Comparison of ENCODE assay signal across 1 cellular context in the genomic region with DNA sequence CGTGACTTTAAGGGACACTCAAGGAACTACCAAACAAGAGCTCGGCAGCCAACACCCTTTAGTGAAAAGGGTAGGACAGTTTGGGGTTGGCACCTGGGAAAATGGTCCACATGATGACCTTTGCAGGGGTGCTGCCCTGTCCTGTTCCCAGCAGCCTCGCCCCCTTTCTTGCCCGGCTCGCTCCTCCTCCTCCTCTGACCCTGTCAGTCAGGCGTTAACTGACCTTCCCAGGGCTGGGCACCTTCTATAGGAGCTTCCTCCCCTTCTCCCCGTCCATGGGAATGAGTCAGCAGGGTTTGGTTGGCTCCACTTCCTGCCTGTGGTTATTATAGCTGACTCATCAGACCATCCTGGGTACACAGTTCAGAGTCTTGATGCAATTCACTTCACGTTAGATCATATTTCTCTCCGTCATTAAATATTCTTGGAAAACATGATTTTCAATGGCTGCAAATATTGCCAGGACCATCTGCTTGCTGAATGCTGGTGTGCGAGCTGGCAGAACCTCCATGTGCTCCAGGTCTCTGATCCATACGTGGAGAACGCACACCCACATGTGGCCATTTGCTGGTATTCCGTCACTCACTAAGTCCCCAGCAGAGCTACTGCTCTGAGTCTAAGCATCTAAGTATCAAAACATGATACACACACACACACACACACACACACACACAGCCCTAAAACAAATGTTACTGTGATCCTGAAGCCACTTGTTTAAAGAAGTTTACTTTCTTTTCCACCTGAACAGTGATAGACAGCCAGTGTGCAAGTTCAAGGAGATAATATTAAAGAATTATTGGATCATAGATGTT.
TF ChIP-seq lines count a peak whose summit lies in the region.

No MANE protein-coding gene starts in this region.

TF ChIP-seq in K562, 482 proteins besides CTCF, POLR2A, EP300 and RAD21 (continued from another document and continues in another):
- TF ChIP-seq, protein P1, sequence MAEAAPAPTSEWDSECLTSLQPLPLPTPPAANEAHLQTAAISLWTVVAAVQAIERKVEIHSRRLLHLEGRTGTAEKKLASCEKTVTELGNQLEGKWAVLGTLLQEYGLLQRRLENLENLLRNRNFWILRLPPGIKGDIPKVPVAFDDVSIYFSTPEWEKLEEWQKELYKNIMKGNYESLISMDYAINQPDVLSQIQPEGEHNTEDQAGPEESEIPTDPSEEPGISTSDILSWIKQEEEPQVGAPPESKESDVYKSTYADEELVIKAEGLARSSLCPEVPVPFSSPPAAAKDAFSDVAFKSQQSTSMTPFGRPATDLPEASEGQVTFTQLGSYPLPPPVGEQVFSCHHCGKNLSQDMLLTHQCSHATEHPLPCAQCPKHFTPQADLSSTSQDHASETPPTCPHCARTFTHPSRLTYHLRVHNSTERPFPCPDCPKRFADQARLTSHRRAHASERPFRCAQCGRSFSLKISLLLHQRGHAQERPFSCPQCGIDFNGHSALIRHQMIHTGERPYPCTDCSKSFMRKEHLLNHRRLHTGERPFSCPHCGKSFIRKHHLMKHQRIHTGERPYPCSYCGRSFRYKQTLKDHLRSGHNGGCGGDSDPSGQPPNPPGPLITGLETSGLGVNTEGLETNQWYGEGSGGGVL (CRISPR knock-in tag; IDR thresholded peaks at IDR 0.05), result no peak
- TF ChIP-seq PYGO2 (tag; IDR thresholded peaks at IDR 0.05) (no peak), BHLHE40 (IDR thresholded peaks at IDR 0.05; ENCODE audit: low read length) (peak; percentile 63), GTF2F1 (IDR thresholded peaks at IDR 0.05; ENCODE audit: low read depth, low read length) (no peak), PPARD (CRISPR knock-in tag; IDR thresholded peaks at IDR 0.05) (no peak), PURB (CRISPR knock-in tag; IDR thresholded peaks at IDR 0.05; ENCODE audit: low read depth) (no peak), ZNF217 (CRISPR knock-in tag; IDR thresholded peaks at IDR 0.05) (no peak), KLF1 (tag; IDR thresholded peaks at IDR 0.05) (no peak), RFX7 (CRISPR knock-in tag; IDR thresholded peaks at IDR 0.05) (no peak), ESRRA (IDR thresholded peaks at IDR 0.05; ENCODE audit: borderline replicate concordance, low read depth) (peak; percentile 89), NCOR1 (IDR thresholded peaks at IDR 0.05) (peak; percentile 63), HDAC8 (tag; IDR thresholded peaks at IDR 0.05) (peak; percentile 60; the same call in 1 of the 2 replicates), RFX1 (IDR thresholded peaks at IDR 0.05) (no peak), SMARCA4 (IDR thresholded peaks at IDR 0.05) (peak; percentile 97), ARID2 (IDR thresholded peaks at IDR 0.05) (no peak), FOXA1 (IDR thresholded peaks at IDR 0.05; ENCODE audit: borderline replicate concordance) (no peak), TRIM24 (IDR thresholded peaks at IDR 0.05) (peak; percentile 67 to 85), LCOR (CRISPR knock-in tag; IDR thresholded peaks at IDR 0.05) (peak; percentile 83; the same call in 1 of the 2 replicates), MCM7 (IDR thresholded peaks at IDR 0.05) (no peak), CBFA2T3 (IDR thresholded peaks at IDR 0.05) (peak; percentile 56), ZNF263 (CRISPR knock-in tag; IDR thresholded peaks at IDR 0.05; ENCODE audit: borderline replicate concordance) (no peak), ZNF764 (CRISPR knock-in tag; IDR thresholded peaks at IDR 0.05; ENCODE audit: low read depth) (0 out of 2 replicates have a peak, but pooled peaks have one; percentile 28), SLC30A9 (CRISPR knock-in tag; IDR thresholded peaks at IDR 0.05) (no peak), RB1 (IDR thresholded peaks at IDR 0.05; ENCODE audit: low read depth) (peak; percentile 30; the same call in 1 of the 2 replicates), JUN (IDR thresholded peaks at IDR 0.05; ENCODE audit: borderline replicate concordance, low read depth, low read length) (peak; percentile 85), JUN (CRISPR knock-in tag; IDR thresholded peaks at IDR 0.05; ENCODE audit: borderline replicate concordance) (no peak), SMAD2 (IDR thresholded peaks at IDR 0.05; ENCODE audit: low read depth, low read length) (no peak), PHTF2 (CRISPR knock-in tag; IDR thresholded peaks at IDR 0.05) (no peak), STAT5A (IDR thresholded peaks at IDR 0.05; ENCODE audit: borderline replicate concordance, low read length) (no peak), ZC3H8 (IDR thresholded peaks at IDR 0.05) (no peak), NR1H2 (CRISPR knock-in tag; IDR thresholded peaks at IDR 0.05) (peak; percentile 49; the same call in 1 of the 2 replicates), MYNN (IDR thresholded peaks at IDR 0.05) (peak; percentile 75), MYNN (CRISPR knock-in tag; IDR thresholded peaks at IDR 0.05) (no peak), JUND (IDR thresholded peaks at IDR 0.05; ENCODE audit: borderline replicate concordance, low read depth, low read length) (peak; percentile 97), JUND (tag; IDR thresholded peaks at IDR 0.05; ENCODE audit: borderline replicate concordance, low read depth, low read length) (peak; percentile 98), SIN3B (IDR thresholded peaks at IDR 0.05; ENCODE audit: low read depth) (no peak)
- TF ChIP-seq, protein P2, sequence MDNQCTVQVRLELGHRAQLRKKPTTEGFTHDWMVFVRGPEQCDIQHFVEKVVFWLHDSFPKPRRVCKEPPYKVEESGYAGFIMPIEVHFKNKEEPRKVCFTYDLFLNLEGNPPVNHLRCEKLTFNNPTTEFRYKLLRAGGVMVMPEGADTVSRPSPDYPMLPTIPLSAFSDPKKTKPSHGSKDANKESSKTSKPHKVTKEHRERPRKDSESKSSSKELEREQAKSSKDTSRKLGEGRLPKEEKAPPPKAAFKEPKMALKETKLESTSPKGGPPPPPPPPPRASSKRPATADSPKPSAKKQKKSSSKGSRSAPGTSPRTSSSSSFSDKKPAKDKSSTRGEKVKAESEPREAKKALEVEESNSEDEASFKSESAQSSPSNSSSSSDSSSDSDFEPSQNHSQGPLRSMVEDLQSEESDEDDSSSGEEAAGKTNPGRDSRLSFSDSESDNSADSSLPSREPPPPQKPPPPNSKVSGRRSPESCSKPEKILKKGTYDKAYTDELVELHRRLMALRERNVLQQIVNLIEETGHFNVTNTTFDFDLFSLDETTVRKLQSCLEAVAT (IDR thresholded peaks at IDR 0.05), result peak in 1 of 2 experiments; percentile 74; a peak in 2 of 4 replicates
- TF ChIP-seq, protein P3, sequence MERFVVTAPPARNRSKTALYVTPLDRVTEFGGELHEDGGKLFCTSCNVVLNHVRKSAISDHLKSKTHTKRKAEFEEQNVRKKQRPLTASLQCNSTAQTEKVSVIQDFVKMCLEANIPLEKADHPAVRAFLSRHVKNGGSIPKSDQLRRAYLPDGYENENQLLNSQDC (CRISPR knock-in tag; IDR thresholded peaks at IDR 0.05), result no peak
- TF ChIP-seq, protein P4, sequence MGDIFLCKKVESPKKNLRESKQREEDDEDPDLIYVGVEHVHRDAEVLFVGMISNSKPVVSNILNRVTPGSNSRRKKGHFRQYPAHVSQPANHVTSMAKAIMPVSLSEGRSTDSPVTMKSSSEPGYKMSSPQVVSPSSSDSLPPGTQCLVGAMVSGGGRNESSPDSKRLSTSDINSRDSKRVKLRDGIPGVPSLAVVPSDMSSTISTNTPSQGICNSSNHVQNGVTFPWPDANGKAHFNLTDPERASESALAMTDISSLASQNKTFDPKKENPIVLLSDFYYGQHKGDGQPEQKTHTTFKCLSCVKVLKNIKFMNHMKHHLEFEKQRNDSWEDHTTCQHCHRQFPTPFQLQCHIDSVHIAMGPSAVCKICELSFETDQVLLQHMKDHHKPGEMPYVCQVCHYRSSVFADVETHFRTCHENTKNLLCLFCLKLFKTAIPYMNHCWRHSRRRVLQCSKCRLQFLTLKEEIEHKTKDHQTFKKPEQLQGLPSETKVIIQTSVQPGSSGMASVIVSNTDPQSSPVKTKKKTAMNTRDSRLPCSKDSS (IDR thresholded peaks at IDR 0.05; ENCODE audit: low read depth, partially characterized antibody), result no peak
- TF ChIP-seq, protein P5, sequence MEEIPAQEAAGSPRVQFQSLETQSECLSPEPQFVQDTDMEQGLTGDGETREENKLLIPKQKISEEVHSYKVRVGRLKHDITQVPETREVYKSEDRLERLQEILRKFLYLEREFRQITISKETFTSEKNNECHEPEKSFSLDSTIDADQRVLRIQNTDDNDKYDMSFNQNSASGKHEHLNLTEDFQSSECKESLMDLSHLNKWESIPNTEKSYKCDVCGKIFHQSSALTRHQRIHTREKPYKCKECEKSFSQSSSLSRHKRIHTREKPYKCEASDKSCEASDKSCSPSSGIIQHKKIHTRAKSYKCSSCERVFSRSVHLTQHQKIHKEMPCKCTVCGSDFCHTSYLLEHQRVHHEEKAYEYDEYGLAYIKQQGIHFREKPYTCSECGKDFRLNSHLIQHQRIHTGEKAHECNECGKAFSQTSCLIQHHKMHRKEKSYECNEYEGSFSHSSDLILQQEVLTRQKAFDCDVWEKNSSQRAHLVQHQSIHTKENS (CRISPR knock-in tag; IDR thresholded peaks at IDR 0.05), result no peak
- TF ChIP-seq, protein P6, sequence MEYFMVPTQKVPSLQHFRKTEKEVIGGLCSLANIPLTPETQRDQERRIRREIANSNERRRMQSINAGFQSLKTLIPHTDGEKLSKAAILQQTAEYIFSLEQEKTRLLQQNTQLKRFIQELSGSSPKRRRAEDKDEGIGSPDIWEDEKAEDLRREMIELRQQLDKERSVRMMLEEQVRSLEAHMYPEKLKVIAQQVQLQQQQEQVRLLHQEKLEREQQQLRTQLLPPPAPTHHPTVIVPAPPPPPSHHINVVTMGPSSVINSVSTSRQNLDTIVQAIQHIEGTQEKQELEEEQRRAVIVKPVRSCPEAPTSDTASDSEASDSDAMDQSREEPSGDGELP (CRISPR knock-in tag; IDR thresholded peaks at IDR 0.05; ENCODE audit: borderline replicate concordance), result peak; percentile 64; the same call in 1 of the 2 replicates
- TF ChIP-seq, protein P7, sequence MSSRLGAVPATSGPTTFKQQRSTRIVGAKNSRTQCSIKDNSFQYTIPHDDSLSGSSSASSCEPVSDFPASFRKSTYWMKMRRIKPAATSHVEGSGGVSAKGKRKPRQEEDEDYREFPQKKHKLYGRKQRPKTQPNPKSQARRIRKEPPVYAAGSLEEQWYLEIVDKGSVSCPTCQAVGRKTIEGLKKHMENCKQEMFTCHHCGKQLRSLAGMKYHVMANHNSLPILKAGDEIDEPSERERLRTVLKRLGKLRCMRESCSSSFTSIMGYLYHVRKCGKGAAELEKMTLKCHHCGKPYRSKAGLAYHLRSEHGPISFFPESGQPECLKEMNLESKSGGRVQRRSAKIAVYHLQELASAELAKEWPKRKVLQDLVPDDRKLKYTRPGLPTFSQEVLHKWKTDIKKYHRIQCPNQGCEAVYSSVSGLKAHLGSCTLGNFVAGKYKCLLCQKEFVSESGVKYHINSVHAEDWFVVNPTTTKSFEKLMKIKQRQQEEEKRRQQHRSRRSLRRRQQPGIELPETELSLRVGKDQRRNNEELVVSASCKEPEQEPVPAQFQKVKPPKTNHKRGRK (tag; IDR thresholded peaks at IDR 0.05), result no peak
- TF ChIP-seq, protein P8, sequence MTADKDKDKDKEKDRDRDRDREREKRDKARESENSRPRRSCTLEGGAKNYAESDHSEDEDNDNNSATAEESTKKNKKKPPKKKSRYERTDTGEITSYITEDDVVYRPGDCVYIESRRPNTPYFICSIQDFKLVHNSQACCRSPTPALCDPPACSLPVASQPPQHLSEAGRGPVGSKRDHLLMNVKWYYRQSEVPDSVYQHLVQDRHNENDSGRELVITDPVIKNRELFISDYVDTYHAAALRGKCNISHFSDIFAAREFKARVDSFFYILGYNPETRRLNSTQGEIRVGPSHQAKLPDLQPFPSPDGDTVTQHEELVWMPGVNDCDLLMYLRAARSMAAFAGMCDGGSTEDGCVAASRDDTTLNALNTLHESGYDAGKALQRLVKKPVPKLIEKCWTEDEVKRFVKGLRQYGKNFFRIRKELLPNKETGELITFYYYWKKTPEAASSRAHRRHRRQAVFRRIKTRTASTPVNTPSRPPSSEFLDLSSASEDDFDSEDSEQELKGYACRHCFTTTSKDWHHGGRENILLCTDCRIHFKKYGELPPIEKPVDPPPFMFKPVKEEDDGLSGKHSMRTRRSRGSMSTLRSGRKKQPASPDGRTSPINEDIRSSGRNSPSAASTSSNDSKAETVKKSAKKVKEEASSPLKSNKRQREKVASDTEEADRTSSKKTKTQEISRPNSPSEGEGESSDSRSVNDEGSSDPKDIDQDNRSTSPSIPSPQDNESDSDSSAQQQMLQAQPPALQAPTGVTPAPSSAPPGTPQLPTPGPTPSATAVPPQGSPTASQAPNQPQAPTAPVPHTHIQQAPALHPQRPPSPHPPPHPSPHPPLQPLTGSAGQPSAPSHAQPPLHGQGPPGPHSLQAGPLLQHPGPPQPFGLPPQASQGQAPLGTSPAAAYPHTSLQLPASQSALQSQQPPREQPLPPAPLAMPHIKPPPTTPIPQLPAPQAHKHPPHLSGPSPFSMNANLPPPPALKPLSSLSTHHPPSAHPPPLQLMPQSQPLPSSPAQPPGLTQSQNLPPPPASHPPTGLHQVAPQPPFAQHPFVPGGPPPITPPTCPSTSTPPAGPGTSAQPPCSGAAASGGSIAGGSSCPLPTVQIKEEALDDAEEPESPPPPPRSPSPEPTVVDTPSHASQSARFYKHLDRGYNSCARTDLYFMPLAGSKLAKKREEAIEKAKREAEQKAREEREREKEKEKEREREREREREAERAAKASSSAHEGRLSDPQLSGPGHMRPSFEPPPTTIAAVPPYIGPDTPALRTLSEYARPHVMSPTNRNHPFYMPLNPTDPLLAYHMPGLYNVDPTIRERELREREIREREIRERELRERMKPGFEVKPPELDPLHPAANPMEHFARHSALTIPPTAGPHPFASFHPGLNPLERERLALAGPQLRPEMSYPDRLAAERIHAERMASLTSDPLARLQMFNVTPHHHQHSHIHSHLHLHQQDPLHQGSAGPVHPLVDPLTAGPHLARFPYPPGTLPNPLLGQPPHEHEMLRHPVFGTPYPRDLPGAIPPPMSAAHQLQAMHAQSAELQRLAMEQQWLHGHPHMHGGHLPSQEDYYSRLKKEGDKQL (CRISPR knock-in tag; IDR thresholded peaks at IDR 0.05; ENCODE audit: borderline replicate concordance), result no peak
- TF ChIP-seq, protein P9, sequence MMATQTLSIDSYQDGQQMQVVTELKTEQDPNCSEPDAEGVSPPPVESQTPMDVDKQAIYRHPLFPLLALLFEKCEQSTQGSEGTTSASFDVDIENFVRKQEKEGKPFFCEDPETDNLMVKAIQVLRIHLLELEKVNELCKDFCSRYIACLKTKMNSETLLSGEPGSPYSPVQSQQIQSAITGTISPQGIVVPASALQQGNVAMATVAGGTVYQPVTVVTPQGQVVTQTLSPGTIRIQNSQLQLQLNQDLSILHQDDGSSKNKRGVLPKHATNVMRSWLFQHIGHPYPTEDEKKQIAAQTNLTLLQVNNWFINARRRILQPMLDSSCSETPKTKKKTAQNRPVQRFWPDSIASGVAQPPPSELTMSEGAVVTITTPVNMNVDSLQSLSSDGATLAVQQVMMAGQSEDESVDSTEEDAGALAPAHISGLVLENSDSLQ (IDR thresholded peaks at IDR 0.05), result peak; percentile 97
- TF ChIP-seq, protein P10, sequence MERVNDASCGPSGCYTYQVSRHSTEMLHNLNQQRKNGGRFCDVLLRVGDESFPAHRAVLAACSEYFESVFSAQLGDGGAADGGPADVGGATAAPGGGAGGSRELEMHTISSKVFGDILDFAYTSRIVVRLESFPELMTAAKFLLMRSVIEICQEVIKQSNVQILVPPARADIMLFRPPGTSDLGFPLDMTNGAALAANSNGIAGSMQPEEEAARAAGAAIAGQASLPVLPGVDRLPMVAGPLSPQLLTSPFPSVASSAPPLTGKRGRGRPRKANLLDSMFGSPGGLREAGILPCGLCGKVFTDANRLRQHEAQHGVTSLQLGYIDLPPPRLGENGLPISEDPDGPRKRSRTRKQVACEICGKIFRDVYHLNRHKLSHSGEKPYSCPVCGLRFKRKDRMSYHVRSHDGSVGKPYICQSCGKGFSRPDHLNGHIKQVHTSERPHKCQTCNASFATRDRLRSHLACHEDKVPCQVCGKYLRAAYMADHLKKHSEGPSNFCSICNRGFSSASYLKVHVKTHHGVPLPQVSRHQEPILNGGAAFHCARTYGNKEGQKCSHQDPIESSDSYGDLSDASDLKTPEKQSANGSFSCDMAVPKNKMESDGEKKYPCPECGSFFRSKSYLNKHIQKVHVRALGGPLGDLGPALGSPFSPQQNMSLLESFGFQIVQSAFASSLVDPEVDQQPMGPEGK (CRISPR knock-in tag; IDR thresholded peaks at IDR 0.05; ENCODE audit: borderline replicate concordance), result no peak
